Comparison of ENCODE assay signal across 2 cellular contexts in genomic region chr7:21639206-21639868, GRCh38.
A peak's percentile ranks its signal among the peaks of the same experiment; 100 is the strongest.
TF ChIP-seq lines count a peak whose summit lies in the region.

No MANE protein-coding gene starts in this region.

TF ChIP-seq in liver, 16 proteins besides CTCF, POLR2A, EP300 and RAD21 (continued from another document):
- peak; percentile 14 for TF ChIP-seq REST (IDR thresholded peaks at IDR 0.05)
- peak in 1 of 2 donors; percentile 27 for TF ChIP-seq JUND (IDR thresholded peaks at IDR 0.05)
- peak; percentile 27 for TF ChIP-seq YY1 (IDR thresholded peaks at IDR 0.05)
- TF ChIP-seq NR2F2 (IDR thresholded peaks at IDR 0.05), result no peak
- no peak for TF ChIP-seq SP1 (IDR thresholded peaks at IDR 0.05)
- TF ChIP-seq RXRA (IDR thresholded peaks at IDR 0.05), result peak in 1 of 2 donors; percentile 53

TF ChIP-seq in HepG2, 621 proteins besides CTCF, POLR2A, EP300 and RAD21 (continued from another document):
- TF ChIP-seq STAT6 (CRISPR knock-in tag; IDR thresholded peaks at IDR 0.05; ENCODE audit: borderline replicate concordance) (no peak), ZNF766 (CRISPR knock-in tag; IDR thresholded peaks at IDR 0.05; ENCODE audit: borderline replicate concordance) (no peak), SMAD3 (CRISPR knock-in tag; IDR thresholded peaks at IDR 0.05) (no peak), TBX3 (IDR thresholded peaks at IDR 0.05; ENCODE audit: borderline replicate concordance) (no peak), SOX13 (IDR thresholded peaks at IDR 0.05) (no peak), SOX13 (CRISPR knock-in tag; conservative IDR thresholded peaks at IDR 0.05 in 1 of 2, IDR thresholded peaks at IDR 0.05 in 1 of 2) (no peak), NR1H2 (CRISPR knock-in tag; IDR thresholded peaks at IDR 0.05; ENCODE audit: borderline replicate concordance, low read depth) (no peak)
